ENCODE assay signal across 4 cellular contexts in the genomic region with DNA sequence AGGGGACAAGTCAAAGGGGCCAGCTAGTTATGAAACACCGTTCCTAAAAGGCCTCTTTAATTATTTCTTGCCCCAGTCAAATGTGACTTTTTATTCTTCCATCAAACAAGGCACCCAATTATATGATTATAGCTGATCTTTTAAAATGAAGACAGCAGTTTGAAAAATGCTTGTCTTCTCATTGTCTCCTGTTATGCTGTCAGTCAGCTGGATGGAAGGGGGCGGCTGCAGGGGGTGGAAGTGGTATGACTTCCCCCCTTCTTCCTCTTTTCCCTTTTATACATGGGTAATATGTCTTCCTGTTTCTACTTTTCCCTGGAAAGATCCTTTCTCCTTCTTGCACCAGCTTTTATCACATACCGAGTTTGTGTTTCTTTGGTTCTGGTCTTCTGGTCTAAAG. TPM values are rescaled to one million over a fixed set of nuclear protein-coding genes. Genes with fewer than 3 reads are reported as not detected.
"Had no signal": no experiment of that assay in that cellular context is flagged by ENCODE, and none has a peak within 500 bp of the region (broad histone marks: within the 10 kb centered on the region; RNA-seq: fewer than 3 reads in every experiment).

No MANE protein-coding gene starts in this region.

- DNase-seq: GDM1, GF-D8 had no signal

- ATAC-seq: GM12878 had no signal

- H3K4me3 ChIP-seq: GM12878 had no signal

RNA-seq across cellular contexts. Expression of gene KCNA10, which starts 25.8 kb away (rescaled TPM):
- total RNA-seq: G401, GM12878 had no signal
- polyA plus RNA-seq: GM12878 had no signal
